Comparison of ENCODE assay signal across 9 cellular contexts in genomic region chr11:132028380-132029240, GRCh38.
DNase-seq lines count a peak whose midpoint lies in the region; ATAC-seq, FAIRE-seq and TF ChIP-seq lines count a peak whose summit lies in the region.
"Had no signal": no experiment of that assay in that cellular context is flagged by ENCODE, and none has a peak within 500 bp of the region (broad histone marks: within the 10 kb centered on the region; RNA-seq: fewer than 3 reads in every experiment).

No MANE protein-coding gene starts in this region.

- intact Hi-C loops in thyroid gland (cut with DNase I): loop anchor here (10.0 kb wide), 1 partner anchor 164 kb away; no protein-coding TSS in a partner anchor

- H3K4me1 ChIP-seq in right atrium auricular region (peaks cover 0 to 37% of the 10 kb centered on the region in 2 donors), thyroid gland (no peaks in the 10 kb centered on the region)

- H3K36me3 ChIP-seq in right atrium auricular region: no peaks in the 10 kb centered on the region
- H3K36me3 ChIP-seq in thyroid gland: no peaks in the 10 kb centered on the region

- no peak for TF ChIP-seq POLR2A in thyroid gland (IDR thresholded peaks at IDR 0.05)

- H3K27me3 ChIP-seq in right atrium auricular region (no peaks in the 10 kb centered on the region), thyroid gland (no peaks in the 10 kb centered on the region)

- H3K4me3 ChIP-seq in right atrium auricular region (no peak overlapping the region), thyroid gland (replicated peaks in 1 of 3) (no peak overlapping the region)

- TF ChIP-seq CTCF in right atrium auricular region (IDR thresholded peaks at IDR 0.05) (peak; percentile 51 to 61), thyroid gland (IDR thresholded peaks at IDR 0.05) (peak in 5 of 6 experiments; percentile 48 to 69 (median 56))

- peak; percentile 68 for ATAC-seq in HG03280 (IDR thresholded peaks at IDR 0.05; ENCODE audit: unreplicated experiment)
- peak; percentile 65 for ATAC-seq in SK-N-SH treated with all-trans-retinoic acid at 6 μM for 48 hours

- H3K9me3 ChIP-seq in right atrium auricular region (no peaks in the 10 kb centered on the region), thyroid gland (no peaks in the 10 kb centered on the region)

- FAIRE-seq in HTR-8/SVneo (lab: Jason Lieb, UNC): no peak
- FAIRE-seq: G401.6 had no signal

- DNase-seq in SHP77 (lab: John Stamatoyannopoulos, UW): peak; percentile 11 to 15
- no peak for DNase-seq in SHP77 treated with DMSO at 0.1 percent for 48 hours (lab: John Stamatoyannopoulos, UW)
- DNase-seq in right atrium auricular region (ENCODE audit: low spot score): peak; percentile 74
- DNase-seq in thyroid gland: peak in 1 of 2 donors; percentile 56
- no peak for DNase-seq in NCI-H146 (lab: John Stamatoyannopoulos, UW)
- DNase-seq in HTR-8/SVneo (ENCODE audit: insufficient read length, low spot score): no peak

- H3K27ac ChIP-seq in right atrium auricular region: no peak overlapping the region
- H3K27ac ChIP-seq in thyroid gland: no peak overlapping the region

- 79 to 92% methylated on average over 4 of the region's 4 CpGs for WGBS in thyroid gland, 2 donors

TF ChIP-seq in SK-N-SH treated with all-trans-retinoic acid at 6 μM for 48 hours, 23 proteins besides CTCF, POLR2A, EP300 and RAD21:
- TF ChIP-seq OSR1 (CRISPR knock-in tag; IDR thresholded peaks at IDR 0.05) (no peak), ZNF70 (CRISPR knock-in tag; IDR thresholded peaks at IDR 0.05) (peak; percentile 87)

Comparison
In these comparisons a context has a peak if more than half of its experiments do, and no peak if none do; other contexts are left out.
1. DNase-seq: peak in SHP77 (2 of 2) and right atrium auricular region (single experiment); none in SHP77 treated with DMSO at 0.1 percent for 48 hours (single experiment), NCI-H146 (single experiment) and HTR-8/SVneo (single experiment).